Comparison of ENCODE assay signal across 2 cellular contexts in the genomic region with DNA sequence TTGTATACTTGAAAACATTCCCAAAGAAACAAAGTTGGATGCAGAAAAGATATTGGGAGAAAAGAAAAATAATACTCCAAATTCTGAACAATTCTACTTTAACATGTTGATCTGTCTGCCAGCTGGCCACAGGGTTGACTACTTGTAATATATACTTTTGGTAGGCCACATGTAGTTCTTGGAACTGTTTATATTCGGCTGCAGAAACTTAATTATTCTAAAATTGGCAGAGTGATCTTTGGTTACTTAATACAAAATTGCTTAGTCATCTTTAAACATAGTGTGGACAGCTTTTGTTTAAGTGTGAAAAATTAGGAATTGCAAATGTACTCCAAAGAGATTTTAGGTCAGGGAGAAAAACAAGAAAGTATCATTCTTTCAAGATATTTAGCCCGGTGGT.
TF ChIP-seq lines count a peak whose summit lies in the region.

No MANE protein-coding gene starts in this region.

TF ChIP-seq in SK-N-SH, 30 proteins besides CTCF, POLR2A, EP300 and RAD21 (continued from another document):
- no peak for TF ChIP-seq ELF1 (IDR thresholded peaks at IDR 0.05)
- TF ChIP-seq JUND (IDR thresholded peaks at IDR 0.05), result no peak
- TF ChIP-seq CHD2 (IDR thresholded peaks at IDR 0.05; ENCODE audit: low read length, partially characterized antibody), result no peak
- TF ChIP-seq, protein P1, sequence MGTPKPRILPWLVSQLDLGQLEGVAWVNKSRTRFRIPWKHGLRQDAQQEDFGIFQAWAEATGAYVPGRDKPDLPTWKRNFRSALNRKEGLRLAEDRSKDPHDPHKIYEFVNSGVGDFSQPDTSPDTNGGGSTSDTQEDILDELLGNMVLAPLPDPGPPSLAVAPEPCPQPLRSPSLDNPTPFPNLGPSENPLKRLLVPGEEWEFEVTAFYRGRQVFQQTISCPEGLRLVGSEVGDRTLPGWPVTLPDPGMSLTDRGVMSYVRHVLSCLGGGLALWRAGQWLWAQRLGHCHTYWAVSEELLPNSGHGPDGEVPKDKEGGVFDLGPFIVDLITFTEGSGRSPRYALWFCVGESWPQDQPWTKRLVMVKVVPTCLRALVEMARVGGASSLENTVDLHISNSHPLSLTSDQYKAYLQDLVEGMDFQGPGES (IDR thresholded peaks at IDR 0.05; ENCODE audit: low read depth, low read length), result no peak
- TF ChIP-seq SIN3A (IDR thresholded peaks at IDR 0.05; ENCODE audit: borderline replicate concordance, low read depth, low read length), result no peak

TF ChIP-seq in SK-N-SH treated with all-trans-retinoic acid at 6 μM for 48 hours, 23 proteins besides CTCF, POLR2A, EP300 and RAD21 (continued from another document):
- TF ChIP-seq TSHZ2 (CRISPR knock-in tag; IDR thresholded peaks at IDR 0.05) (no peak), OSR1 (CRISPR knock-in tag; IDR thresholded peaks at IDR 0.05) (no peak), PPARA (CRISPR knock-in tag; IDR thresholded peaks at IDR 0.05; ENCODE audit: borderline replicate concordance) (no peak), ZNF8 (CRISPR knock-in tag; IDR thresholded peaks at IDR 0.05) (no peak), SNAI2 (CRISPR knock-in tag; IDR thresholded peaks at IDR 0.05) (no peak), ZFP30 (CRISPR knock-in tag; IDR thresholded peaks at IDR 0.05) (no peak), ZFP3 (CRISPR knock-in tag; IDR thresholded peaks at IDR 0.05) (no peak), RARB (CRISPR knock-in tag; IDR thresholded peaks at IDR 0.05) (no peak), ZC3H10 (CRISPR knock-in tag; IDR thresholded peaks at IDR 0.05) (no peak), ESRRG (CRISPR knock-in tag; IDR thresholded peaks at IDR 0.05) (no peak), CSRNP3 (CRISPR knock-in tag; IDR thresholded peaks at IDR 0.05) (no peak), CSDC2 (CRISPR knock-in tag; IDR thresholded peaks at IDR 0.05) (no peak)
- TF ChIP-seq, protein P2, sequence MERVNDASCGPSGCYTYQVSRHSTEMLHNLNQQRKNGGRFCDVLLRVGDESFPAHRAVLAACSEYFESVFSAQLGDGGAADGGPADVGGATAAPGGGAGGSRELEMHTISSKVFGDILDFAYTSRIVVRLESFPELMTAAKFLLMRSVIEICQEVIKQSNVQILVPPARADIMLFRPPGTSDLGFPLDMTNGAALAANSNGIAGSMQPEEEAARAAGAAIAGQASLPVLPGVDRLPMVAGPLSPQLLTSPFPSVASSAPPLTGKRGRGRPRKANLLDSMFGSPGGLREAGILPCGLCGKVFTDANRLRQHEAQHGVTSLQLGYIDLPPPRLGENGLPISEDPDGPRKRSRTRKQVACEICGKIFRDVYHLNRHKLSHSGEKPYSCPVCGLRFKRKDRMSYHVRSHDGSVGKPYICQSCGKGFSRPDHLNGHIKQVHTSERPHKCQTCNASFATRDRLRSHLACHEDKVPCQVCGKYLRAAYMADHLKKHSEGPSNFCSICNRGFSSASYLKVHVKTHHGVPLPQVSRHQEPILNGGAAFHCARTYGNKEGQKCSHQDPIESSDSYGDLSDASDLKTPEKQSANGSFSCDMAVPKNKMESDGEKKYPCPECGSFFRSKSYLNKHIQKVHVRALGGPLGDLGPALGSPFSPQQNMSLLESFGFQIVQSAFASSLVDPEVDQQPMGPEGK (CRISPR knock-in tag; IDR thresholded peaks at IDR 0.05; ENCODE audit: borderline replicate concordance), result no peak
